17 cellular contexts compared by ENCODE assay signal in genomic region chr17:30506423-30506822, GRCh38. TPM values are rescaled to one million over a fixed set of nuclear protein-coding genes. Genes with fewer than 3 reads are reported as not detected.
DNase-seq lines count a peak whose midpoint lies in the region; ATAC-seq and TF ChIP-seq lines count a peak whose summit lies in the region.
"Had no signal": no experiment of that assay in that cellular context is flagged by ENCODE, and none has a peak within 500 bp of the region (broad histone marks: within the 10 kb centered on the region; RNA-seq: fewer than 3 reads in every experiment).

No MANE protein-coding gene starts in this region.

- 83 to 96% (median 89%) methylated on average over 1 of the region's 1 CpG for WGBS in spleen, 5 donors

- no peaks in the 10 kb centered on the region for H3K9me3 Mint-ChIP-seq in activated CD4-positive, alpha-beta T cell treated with anti-CD3 and anti-CD28 coated beads, Interleukin-2, amount 10 ng/mL, durations not matched to agents 24 days and 14 days
- no peaks in the 10 kb centered on the region for H3K9me3 Mint-ChIP-seq in CD8-positive, alpha-beta memory T cell
- H3K9me3 Mint-ChIP-seq in T-cell = no peaks in the 10 kb centered on the region
- no peaks in the 10 kb centered on the region for H3K9me3 Mint-ChIP-seq in naive thymus-derived CD4-positive, alpha-beta T cell

- H3K9me3 ChIP-seq in CD8-positive, alpha-beta memory T cell (ENCODE audit: low read length) = no peaks in the 10 kb centered on the region
- H3K9me3 ChIP-seq in naive thymus-derived CD4-positive, alpha-beta T cell (ENCODE audit: control insufficient read depth in 2 of 3, low read length in 3 of 3) = no peaks in the 10 kb centered on the region
- no peaks in the 10 kb centered on the region for H3K9me3 ChIP-seq in spleen
- H3K9me3 ChIP-seq: MG63 had no signal

- no peak for TF ChIP-seq POLR2A in spleen (IDR thresholded peaks at IDR 0.05)

- H3K36me3 ChIP-seq in CD8-positive, alpha-beta memory T cell (ENCODE audit: insufficient read depth, low read length) = peaks cover 9% of the 10 kb centered on the region
- H3K36me3 ChIP-seq in naive thymus-derived CD4-positive, alpha-beta T cell (ENCODE audit: control insufficient read depth in 2 of 3, insufficient read depth in 3 of 3, low read length in 3 of 3) = peaks cover 0 to 22% (median 0%) of the 10 kb centered on the region in 3 experiments
- H3K36me3 ChIP-seq in spleen = peaks cover 0 to 86% (median 44%) of the 10 kb centered on the region in 6 donors

- no peaks in the 10 kb centered on the region for H3K27me3 Mint-ChIP-seq in activated CD4-positive, alpha-beta T cell treated with anti-CD3 and anti-CD28 coated beads, Interleukin-2, amount 10 ng/mL, durations not matched to agents 24 days and 14 days
- no peaks in the 10 kb centered on the region for H3K27me3 Mint-ChIP-seq in CD8-positive, alpha-beta memory T cell
- H3K27me3 Mint-ChIP-seq in T-cell = no peaks in the 10 kb centered on the region
- no peaks in the 10 kb centered on the region for H3K27me3 Mint-ChIP-seq in naive thymus-derived CD4-positive, alpha-beta T cell

- peak overlapping the region; percentile 15 for H3K27ac Mint-ChIP-seq in activated CD4-positive, alpha-beta T cell treated with anti-CD3 and anti-CD28 coated beads, Interleukin-2, amount 10 ng/mL, durations not matched to agents 24 days and 14 days
- H3K27ac Mint-ChIP-seq in CD8-positive, alpha-beta memory T cell = peak overlapping the region in 6 of 8 donors; percentile 2 to 57 (median 36)
- H3K27ac Mint-ChIP-seq in T-cell = peak overlapping the region; percentile 55 to 75
- peak overlapping the region in 7 of 9 donors; percentile 29 to 79 (median 63) for H3K27ac Mint-ChIP-seq in naive thymus-derived CD4-positive, alpha-beta T cell

- TF ChIP-seq CTCF in spleen (IDR thresholded peaks at IDR 0.05 in 8 of 11, conservative IDR thresholded peaks at IDR 0.05 in 3 of 11) = no peak

- H3K36me3 Mint-ChIP-seq in activated CD4-positive, alpha-beta T cell treated with anti-CD3 and anti-CD28 coated beads, Interleukin-2, amount 10 ng/mL, durations not matched to agents 24 days and 14 days (ENCODE audit: low read depth) = peaks cover 37% of the 10 kb centered on the region
- H3K36me3 Mint-ChIP-seq in CD8-positive, alpha-beta memory T cell = peaks cover 0 to 62% (median 10%) of the 10 kb centered on the region in 3 donors
- H3K36me3 Mint-ChIP-seq in T-cell = peaks cover 34% of the 10 kb centered on the region
- peaks cover 9 to 29% (median 18%) of the 10 kb centered on the region in 5 donors for H3K36me3 Mint-ChIP-seq in naive thymus-derived CD4-positive, alpha-beta T cell

- no peak overlapping the region for H3K4me3 Mint-ChIP-seq in activated CD4-positive, alpha-beta T cell treated with anti-CD3 and anti-CD28 coated beads, Interleukin-2, amount 10 ng/mL, durations not matched to agents 24 days and 14 days
- peak overlapping the region in 2 of 7 donors; percentile 29 to 37 for H3K4me3 Mint-ChIP-seq in CD8-positive, alpha-beta memory T cell
- no peak overlapping the region for H3K4me3 Mint-ChIP-seq in T-cell
- H3K4me3 Mint-ChIP-seq in naive thymus-derived CD4-positive, alpha-beta T cell = peak overlapping the region in 3 of 10 donors; percentile 2 to 32 (median 7)

- POLR2A ChIA-PET in CD8-positive, alpha-beta memory T cell (lab: Charles Lee) = no interaction called here
- POLR2A ChIA-PET in T-cell (lab: Charles Lee) = no interaction called here
- POLR2A ChIA-PET in naive thymus-derived CD4-positive, alpha-beta T cell (lab: Charles Lee) = interaction anchor here (0.6 kb wide), 1 partner anchor 572 kb away, joined by 3 read pairs; no protein-coding TSS in a partner anchor

- no peak for DNase-seq in activated CD4-positive, alpha-beta T cell treated with anti-CD3 and anti-CD28 coated beads, Interleukin-2, amount 10 ng/mL, durations not matched to agents 24 days and 14 days
- DNase-seq in activated CD4-positive, alpha-beta T cell treated with anti-CD3 and anti-CD28 coated beads, Interleukin-2, amount 50 U/mL, for 4 hours = no peak
- DNase-seq in CD8-positive, alpha-beta memory T cell = no peak
- DNase-seq in T-cell (no peak), spleen (no peak), Ammon's horn (ENCODE audit: low spot score) (no peak)
- peak in 3 of 9 donors; percentile 7 to 25 (median 10) for DNase-seq in naive thymus-derived CD4-positive, alpha-beta T cell
- DNase-seq: C1 segment of cervical spinal cord, GOT3, MG63, NCI-H1105, NCI-H187, NCI-H446, NCI-H748 treated with DMSO at 0.1 percent for 48 hours, PC-3 had no signal

- no peak overlapping the region for H3K4me3 ChIP-seq in CD8-positive, alpha-beta memory T cell (ENCODE audit: low read length)
- H3K4me3 ChIP-seq in naive thymus-derived CD4-positive, alpha-beta T cell (ENCODE audit: low read length) = no peak overlapping the region
- H3K4me3 ChIP-seq in spleen = no peak overlapping the region
- H3K4me3 ChIP-seq: MG63 had no signal

- peak; percentile 19 to 57 (median 40) for ATAC-seq in T-cell (replicated peaks in 1 of 4)
- ATAC-seq in naive thymus-derived CD4-positive, alpha-beta T cell = peak; percentile 22
- no peak for ATAC-seq in HG02588 (IDR thresholded peaks at IDR 0.05; ENCODE audit: unreplicated experiment)
- ATAC-seq: PC-3 had no signal

- H3K4me1 ChIP-seq in CD8-positive, alpha-beta memory T cell (ENCODE audit: insufficient read depth, low read length) = no peaks in the 10 kb centered on the region
- H3K4me1 ChIP-seq in naive thymus-derived CD4-positive, alpha-beta T cell (ENCODE audit: control insufficient read depth in 2 of 2, insufficient read depth in 2 of 2, low read length in 2 of 2) = peaks cover 0 to 6% of the 10 kb centered on the region in 2 donors
- peaks cover 0 to 11% (median 0%) of the 10 kb centered on the region in 6 donors for H3K4me1 ChIP-seq in spleen

- H3K4me1 Mint-ChIP-seq in activated CD4-positive, alpha-beta T cell treated with anti-CD3 and anti-CD28 coated beads, Interleukin-2, amount 10 ng/mL, durations not matched to agents 24 days and 14 days = peaks cover 8% of the 10 kb centered on the region
- H3K4me1 Mint-ChIP-seq in CD8-positive, alpha-beta memory T cell = peaks cover 9 to 30% (median 23%) of the 10 kb centered on the region in 3 donors
- H3K4me1 Mint-ChIP-seq in T-cell = peaks cover 26 to 33% (median 33%) of the 10 kb centered on the region in 3 donors
- peaks cover 6 to 41% (median 30%) of the 10 kb centered on the region in 7 donors for H3K4me1 Mint-ChIP-seq in naive thymus-derived CD4-positive, alpha-beta T cell

- no peak overlapping the region for H3K27ac ChIP-seq in CD8-positive, alpha-beta memory T cell (ENCODE audit: low read depth, low read length)
- H3K27ac ChIP-seq in naive thymus-derived CD4-positive, alpha-beta T cell (ENCODE audit: low read depth, low read length) = no peak overlapping the region
- no peak overlapping the region for H3K27ac ChIP-seq in spleen
- H3K27ac ChIP-seq: KMS-11 had no signal

- intact Hi-C loops in activated CD4-positive, alpha-beta T cell treated with anti-CD3 and anti-CD28 coated beads, Interleukin-2, amount 10 ng/mL, durations not matched to agents 24 days and 14 days (cut with micrococcal nuclease) = no loop called here
- intact Hi-C loops in naive thymus-derived CD4-positive, alpha-beta T cell (cut with micrococcal nuclease) = no loop called here
- intact Hi-C loops in spleen (cut with DNase I; ENCODE audit: low total_unique reads) = no loop called here

- CTCF ChIA-PET in CD8-positive, alpha-beta memory T cell (lab: Charles Lee) = interaction anchor here (1.3 kb wide), 1 partner anchor 24 kb away, joined by 3 read pairs; no protein-coding TSS in a partner anchor
- CTCF ChIA-PET in T-cell (lab: Charles Lee) = interaction anchor here in 1 of 2 donors (0.5 to 0.7 kb wide), 2 partner anchors 30 to 207 kb away, joined by 3 to 6 read pairs; partner anchors contain the start of gene GOSR1
- CTCF ChIA-PET in naive thymus-derived CD4-positive, alpha-beta T cell (lab: Charles Lee) = no interaction called here

- no peaks in the 10 kb centered on the region for H3K27me3 ChIP-seq in CD8-positive, alpha-beta memory T cell (ENCODE audit: insufficient read depth, low read length, poor library complexity, severe bottlenecking)
- H3K27me3 ChIP-seq in naive thymus-derived CD4-positive, alpha-beta T cell (ENCODE audit: control insufficient read depth in 2 of 2, insufficient read depth in 2 of 2, low read length in 2 of 2) = no peaks in the 10 kb centered on the region
- no peaks in the 10 kb centered on the region for H3K27me3 ChIP-seq in spleen (replicated peaks in 1 of 7)
- H3K27me3 ChIP-seq: MG63 had no signal

RNA-seq across cellular contexts. Expression of gene GOSR1, which starts 29.2 kb away (rescaled TPM):
- 54.8 and 55.6 TPM in 2 replicates for total RNA-seq in activated CD4-positive, alpha-beta T cell treated with anti-CD3 and anti-CD28 coated beads, Interleukin-2, amount 10 ng/mL, durations not matched to agents 24 days and 14 days
- total RNA-seq in CD8-positive, alpha-beta memory T cell = 10 to 100 TPM; 59.1 to 63.1 TPM
- 63.2 TPM for polyA plus RNA-seq in CD8-positive, alpha-beta memory T cell
- total RNA-seq in T-cell (10 to 100 TPM; 47.7 to 56.3 (median 49.6) TPM), spleen (10 to 100 TPM; 38.7 to 56.6 (median 49.6) TPM)
- 10 to 100 TPM; 45.1 to 70.8 (median 62.9) TPM for total RNA-seq in naive thymus-derived CD4-positive, alpha-beta T cell
- 10 to 100 TPM; 59.9 to 67.4 TPM for polyA plus RNA-seq in naive thymus-derived CD4-positive, alpha-beta T cell
- polyA plus RNA-seq in spleen = 10 to 100 TPM; 10.8 to 12.6 (median 11.0) TPM

Comparison
In these comparisons a context has a peak if more than half of its experiments do, and no peak if none do; other contexts are left out.
1. H3K27ac Mint-ChIP-seq: peak in every context shown above with its lines; median percentile 65 in T-cell; 63 in naive thymus-derived CD4-positive, alpha-beta T cell; 36 in CD8-positive, alpha-beta memory T cell; 15 in activated CD4-positive, alpha-beta T cell treated with anti-CD3 and anti-CD28 coated beads, Interleukin-2, amount 10 ng/mL, durations not matched to agents 24 days and 14 days.